12 cellular contexts compared by ENCODE assay signal in genomic region chr1:221363074-221363473, GRCh38.
"Had no signal": no experiment of that assay in that cellular context is flagged by ENCODE, and none has a peak within 500 bp of the region (broad histone marks: within the 10 kb centered on the region; RNA-seq: fewer than 3 reads in every experiment).

No MANE protein-coding gene starts in this region.

- H3K27ac ChIP-seq: dorsolateral prefrontal cortex, left ventricle myocardium inferior, skin epidermis, transverse colon had no signal

- H3K36me3 ChIP-seq: left ventricle myocardium inferior, transverse colon had no signal

- H3K4me3 ChIP-seq: dorsolateral prefrontal cortex, left ventricle myocardium inferior, skin epidermis, transverse colon had no signal

- H3K4me1 ChIP-seq: left ventricle myocardium inferior, transverse colon had no signal

- H3K27me3 ChIP-seq: dorsolateral prefrontal cortex, transverse colon had no signal

- DNase-seq: activated CD4-positive, alpha-beta T cell treated with anti-CD3 and anti-CD28 coated beads for 1 hour; activated CD4-positive, alpha-beta T cell treated with anti-CD3 and anti-CD28 coated beads, Interleukin-2, amount 50 U/mL, for 48 hours; activated naive CD4-positive, alpha-beta T cell treated with anti-CD3 and anti-CD28 coated beads, Interleukin-2, amount 10 ng/mL, durations not matched to agents 7 days and 5 days; activated T-cell treated with anti-CD3 and anti-CD28 coated beads, Interleukin-2, amount 50 U/mL, for 24 hours; dorsolateral prefrontal cortex; hippocampal formation; kidney; left ventricle myocardium inferior; naive thymus-derived CD8-positive, alpha-beta T cell; stimulated activated naive CD8-positive, alpha-beta T cell treated with anti-CD3 and anti-CD28 coated beads, Interleukin-15, Interleukin-2, amounts not matched to agents 100 U/mL and 50 U/mL, for 24 hours; transverse colon had no signal

- ATAC-seq: naive thymus-derived CD8-positive, alpha-beta T cell; stimulated activated naive CD8-positive, alpha-beta T cell treated with anti-CD3 and anti-CD28 coated beads, Interleukin-15, Interleukin-2, amounts not matched to agents 100 U/mL and 50 U/mL, for 24 hours had no signal
